17 cellular contexts compared by ENCODE assay signal in genomic region chr19:14553939-14554243, GRCh38. TPM values are rescaled to one million over a fixed set of nuclear protein-coding genes. Genes with fewer than 3 reads are reported as not detected.
DNase-seq lines count a peak whose midpoint lies in the region; ATAC-seq, FAIRE-seq and TF ChIP-seq lines count a peak whose summit lies in the region.
"Had no signal": no experiment of that assay in that cellular context is flagged by ENCODE, and none has a peak within 500 bp of the region (broad histone marks: within the 10 kb centered on the region; RNA-seq: fewer than 3 reads in every experiment).

No MANE protein-coding gene starts in this region.

- TF ChIP-seq POLR2A in esophagus squamous epithelium (IDR thresholded peaks at IDR 0.05) = no peak

- H2AFZ ChIP-seq in parathyroid adenoma = no peak overlapping the region
- H2AFZ ChIP-seq: PC-9 had no signal

- intact Hi-C loops in esophagus squamous epithelium (cut with DNase I) = loop anchor here (10.0 kb wide), 1 partner anchor 49 kb away; no protein-coding TSS in a partner anchor

- FAIRE-seq in RCC 7860 (lab: Jason Lieb, UNC) = no peak

- H3K9ac ChIP-seq in parathyroid adenoma = no peak overlapping the region

- H3K9me3 ChIP-seq in esophagus squamous epithelium (no peaks in the 10 kb centered on the region), parathyroid adenoma (ENCODE audit: control insufficient read depth, low read length) (no peaks in the 10 kb centered on the region)
- H3K9me3 ChIP-seq: body of pancreas, neutrophil had no signal

- peaks cover 71% of the 10 kb centered on the region for H3K79me2 ChIP-seq in parathyroid adenoma

- no peak for TF ChIP-seq CTCF in C4-2B (conservative IDR thresholded peaks at IDR 0.05)
- TF ChIP-seq CTCF in LNCaP clone FGC (IDR thresholded peaks at IDR 0.05; ENCODE audit: control insufficient read depth, extremely low read depth, insufficient read depth) = no peak
- TF ChIP-seq CTCF in esophagus squamous epithelium (IDR thresholded peaks at IDR 0.05) = no peak
- no peak for TF ChIP-seq CTCF in parathyroid adenoma (IDR thresholded peaks at IDR 0.05)

- H3K27ac ChIP-seq in C4-2B = peak overlapping the region; percentile 85
- peak overlapping the region; percentile 80 to 91 (median 88) for H3K27ac ChIP-seq in esophagus squamous epithelium
- H3K27ac ChIP-seq in parathyroid adenoma = peak overlapping the region; percentile 82
- H3K27ac ChIP-seq: neutrophil, PC-9 had no signal

- no peaks in the 10 kb centered on the region for H3K27me3 ChIP-seq in esophagus squamous epithelium
- no peaks in the 10 kb centered on the region for H3K27me3 ChIP-seq in parathyroid adenoma (ENCODE audit: control insufficient read depth, insufficient read depth, low read length)
- H3K27me3 ChIP-seq: body of pancreas, neutrophil had no signal

- H3K4me1 ChIP-seq in esophagus squamous epithelium = peaks cover 34 to 100% (median 52%) of the 10 kb centered on the region in 3 donors
- H3K4me1 ChIP-seq in parathyroid adenoma = peaks cover 34% of the 10 kb centered on the region

- H3K4me3 ChIP-seq in LNCaP clone FGC (ENCODE audit: low read depth, low read length) (0 out of 2 replicates have a peak overlapping the region, but pooled peaks have one; percentile 18), esophagus squamous epithelium (peak overlapping the region in 3 of 4 donors; percentile 0 to 38 (median 25)), parathyroid adenoma (ENCODE audit: low read depth, low read length) (no peak overlapping the region)
- H3K4me3 ChIP-seq: body of pancreas, lung, PC-9, smooth muscle cell had no signal

- H3K36me3 ChIP-seq in esophagus squamous epithelium = peaks cover 0 to 34% (median 0%) of the 10 kb centered on the region in 3 donors
- H3K36me3 ChIP-seq in parathyroid adenoma (ENCODE audit: control insufficient read depth, insufficient read depth, low read length) = no peaks in the 10 kb centered on the region
- H3K36me3 ChIP-seq: neutrophil had no signal

- H3K4me2 ChIP-seq in parathyroid adenoma (ENCODE audit: low read length) = peak overlapping the region; percentile 57
- H3K4me2 ChIP-seq: PC-9, smooth muscle cell had no signal

- ATAC-seq in HG02852 (IDR thresholded peaks at IDR 0.05; ENCODE audit: unreplicated experiment) (no peak), HG03159 (IDR thresholded peaks at IDR 0.05; ENCODE audit: unreplicated experiment) (no peak)
- ATAC-seq: body of pancreas; stimulated activated naive CD8-positive, alpha-beta T cell treated with anti-CD3 and anti-CD28 coated beads, Interleukin-15, amount 100 ng/mL, for 72 hours had no signal

- no peak for DNase-seq in LNCaP clone FGC (ENCODE audit: low read depth)
- DNase-seq in esophagus squamous epithelium (lab: John Stamatoyannopoulos, UW) = no peak
- no peak for DNase-seq in SHP77 (lab: John Stamatoyannopoulos, UW)
- DNase-seq in RCC 7860 (ENCODE audit: low spot score) = no peak
- DNase-seq: dermis blood vessel endothelial cell; stimulated activated naive CD8-positive, alpha-beta T cell treated with anti-CD3 and anti-CD28 coated beads, Interleukin-15, amount 100 ng/mL, for 72 hours; T-helper 1 cell had no signal

- WGBS in esophagus squamous epithelium, 2 donors = 0% methylated on average over 1 of the region's 9 CpGs; no CpG with 5 or more reads in 1 of the 2 donors

RNA-seq across cellular contexts. Expression of gene NDUFB7, which starts 18.0 kb away (rescaled TPM):
- total RNA-seq in esophagus squamous epithelium = 100 to 1,000 TPM; 262 to 379 (median 295) TPM

RNA-seq across cellular contexts. Expression of gene TECR, which starts 24.5 kb away (rescaled TPM):
- total RNA-seq in esophagus squamous epithelium = 100 to 1,000 TPM; 130 to 290 (median 190) TPM

RNA-seq across cellular contexts. Expression of gene CLEC17A, which starts 29.0 kb away (rescaled TPM):
- total RNA-seq in esophagus squamous epithelium = not detected
- total RNA-seq: body of pancreas, dermis blood vessel endothelial cell, LHCN-M2, PC-9, smooth muscle cell had no signal

RNA-seq across cellular contexts. Expression of gene DNAJB1, which starts 35.7 kb away (rescaled TPM):
- total RNA-seq in esophagus squamous epithelium = 100 to 1,000 TPM; 182 to 294 (median 224) TPM

RNA-seq across cellular contexts. Expression of gene GIPC1, which starts 58.0 kb away (rescaled TPM):
- total RNA-seq in esophagus squamous epithelium = 100 to 1,000 TPM; 147 to 432 (median 243) TPM
